20 cellular contexts compared by ENCODE assay signal in genomic region chr9:136898483-136899100, GRCh38. TPM values are rescaled to one million over a fixed set of nuclear protein-coding genes. Genes with fewer than 3 reads are reported as not detected.
DNase-seq lines count a peak whose midpoint lies in the region; ATAC-seq, FAIRE-seq and TF ChIP-seq lines count a peak whose summit lies in the region.
"Had no signal": no experiment of that assay in that cellular context is flagged by ENCODE, and none has a peak within 500 bp of the region (broad histone marks: within the 10 kb centered on the region; RNA-seq: fewer than 3 reads in every experiment).

No MANE protein-coding gene starts in this region.

- DNase-seq in A549 (ENCODE audit: low read depth in 1 of 2, low spot score in 1 of 2) (no peak), Calu3 (no peak), T-helper 17 cell (no peak), memory B cell (ENCODE audit: low spot score in 2 of 2) (no peak), DMS 273 treated with DMSO at 0.1 percent for 48 hours (lab: John Stamatoyannopoulos, UW) (no peak), substantia nigra (lab: John Stamatoyannopoulos, UW) (no peak), NCI-H510A treated with DMSO at 0.1 percent for 48 hours (lab: John Stamatoyannopoulos, UW) (no peak)
- DNase-seq: ACHN; CD4-positive, alpha-beta T cell; GM23248; NCI-H1436 treated with DMSO at 0.1 percent for 48 hours; NCI-H2227 treated with DMSO at 0.1 percent for 48 hours; NCI-H526; NK-92 treated with Interleukin-12 subunit alpha and Interleukin-12 subunit beta, amount 100 ng/mL, for 24 hours; PC-3; SHP77 had no signal

- ATAC-seq in A549 (no peak), T-helper 17 cell (no peak), memory B cell (ENCODE audit: low read depth) (no peak), GM18519 (IDR thresholded peaks at IDR 0.05; ENCODE audit: low FRiP score, unreplicated experiment) (no peak)
- ATAC-seq: PC-3, SK-N-SH treated with all-trans-retinoic acid at 6 μM for 48 hours had no signal

- H3K9me3 Mint-ChIP-seq in Calu3 (ENCODE audit: low read depth, unreplicated experiment) (no peaks in the 10 kb centered on the region), memory B cell (no peaks in the 10 kb centered on the region)
- H3K9me3 Mint-ChIP-seq: CD4-positive, alpha-beta T cell had no signal

- H3K4me1 Mint-ChIP-seq in Calu3 (ENCODE audit: low read depth, unreplicated experiment) (peaks cover 33% of the 10 kb centered on the region), T-helper 17 cell (peaks cover 33% of the 10 kb centered on the region), memory B cell (peaks cover 39% of the 10 kb centered on the region)

- TF ChIP-seq EP300 in A549 (IDR thresholded peaks at IDR 0.05): no peak

- TF ChIP-seq CTCF in A549 (IDR thresholded peaks at IDR 0.05) (no peak), Calu3 (IDR thresholded peaks at IDR 0.05; ENCODE audit: unreplicated experiment) (no peak)

- no peaks in the 10 kb centered on the region for H3K27me3 Mint-ChIP-seq in Calu3 (ENCODE audit: unreplicated experiment)
- H3K27me3 Mint-ChIP-seq in T-helper 17 cell: no peaks in the 10 kb centered on the region
- H3K27me3 Mint-ChIP-seq in memory B cell: no peaks in the 10 kb centered on the region
- H3K27me3 Mint-ChIP-seq: CD4-positive, alpha-beta T cell had no signal

- peaks cover 58% of the 10 kb centered on the region for H3K36me3 Mint-ChIP-seq in Calu3 (ENCODE audit: insufficient read depth, unreplicated experiment)
- no peaks in the 10 kb centered on the region for H3K36me3 Mint-ChIP-seq in T-helper 17 cell (ENCODE audit: low read depth)
- peaks cover 8% of the 10 kb centered on the region for H3K36me3 Mint-ChIP-seq in memory B cell

- intact Hi-C loops in Calu3 (cut with micrococcal nuclease; ENCODE audit: unreplicated experiment): no loop called here

- CTCF ChIA-PET in A549 (lab: Yijun Ruan, JAX) (interaction anchor here (0.6 to 10.7 kb wide), 22 partner anchors 9 to 137 kb away, joined by 3 to 139 read pairs (median 4); partner anchors contain the start of genes AJM1, C8G, FBXW5 and TRAF2), Calu3 (lab: Charles Lee) (no interaction called here)

- no peak overlapping the region for H3K4me3 ChIP-seq in A549
- H3K4me3 ChIP-seq: GM23248 had no signal

- no peak for TF ChIP-seq RAD21 in A549 (conservative IDR thresholded peaks at IDR 0.05 in 1 of 2, IDR thresholded peaks at IDR 0.05 in 1 of 2)

- POLR2A ChIA-PET in A549 (lab: Yijun Ruan, JAX): interaction anchor here (0.8 to 2.7 kb wide), 6 partner anchors 12 to 171 kb away, joined by 3 to 21 read pairs (median 4); partner anchors contain the start of genes EDF1, PHPT1 and TRAF2

- H3K4me3 Mint-ChIP-seq in Calu3 (ENCODE audit: low read depth, unreplicated experiment): no peak overlapping the region
- H3K4me3 Mint-ChIP-seq in T-helper 17 cell: no peak overlapping the region
- H3K4me3 Mint-ChIP-seq in memory B cell: no peak overlapping the region
- H3K4me3 Mint-ChIP-seq: CD4-positive, alpha-beta T cell had no signal

- H3K27ac ChIP-seq in A549 (peak overlapping the region; percentile 96; a peak in 4 of 6 replicates), substantia nigra (ENCODE audit: low read depth, low read length, poor library complexity, severe bottlenecking) (no peak overlapping the region)
- H3K27ac ChIP-seq: GM23248 had no signal

- no TSS peak for BruUV-seq in Calu3 (replicated peaks; lab: Mats Ljungman, UMichigan)

- TF ChIP-seq POLR2A in A549 (IDR thresholded peaks at IDR 0.05; ENCODE audit: low read length): no peak

- H3K4me1 ChIP-seq in A549: peaks cover 74% of the 10 kb centered on the region

- 85% methylated on average over 21 of the region's 21 CpGs for WGBS in A549 (ENCODE audit: missing lambda C conversion rate)

- H3K27ac Mint-ChIP-seq in Calu3 (ENCODE audit: unreplicated experiment): peak overlapping the region; percentile 16
- H3K27ac Mint-ChIP-seq in T-helper 17 cell: peak overlapping the region; percentile 97
- H3K27ac Mint-ChIP-seq in memory B cell: peak overlapping the region; percentile 74

- peak overlapping the region; percentile 10 for H3K4me2 ChIP-seq in A549

- H3K9me3 ChIP-seq in A549 (no peaks in the 10 kb centered on the region), T-helper 17 cell (ENCODE audit: control insufficient read depth, low read length, poor library complexity, severe bottlenecking) (no peaks in the 10 kb centered on the region)

- no peak for FAIRE-seq in A549 (lab: Jason Lieb, UNC)
- FAIRE-seq: GM19239, HTR-8/SVneo had no signal

TF ChIP-seq in A549, 52 proteins besides CTCF, POLR2A, EP300 and RAD21:
- TF ChIP-seq, protein P1, sequence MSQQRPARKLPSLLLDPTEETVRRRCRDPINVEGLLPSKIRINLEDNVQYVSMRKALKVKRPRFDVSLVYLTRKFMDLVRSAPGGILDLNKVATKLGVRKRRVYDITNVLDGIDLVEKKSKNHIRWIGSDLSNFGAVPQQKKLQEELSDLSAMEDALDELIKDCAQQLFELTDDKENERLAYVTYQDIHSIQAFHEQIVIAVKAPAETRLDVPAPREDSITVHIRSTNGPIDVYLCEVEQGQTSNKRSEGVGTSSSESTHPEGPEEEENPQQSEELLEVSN (IDR thresholded peaks at IDR 0.05; ENCODE audit: borderline replicate concordance, low read depth): no peak
- 0 out of 5 replicates have a peak, but pooled peaks of 1 of the 2 experiments have one; percentile 0 for TF ChIP-seq JUN (IDR thresholded peaks at IDR 0.05)

RNA-seq across cellular contexts. Expression of gene TRAF2, which starts 12.3 kb away (rescaled TPM):
- 23.8 and 24.5 TPM in 2 replicates for polyA plus RNA-seq in A549 (2011; rRNA removed)
- polyA plus RNA-seq in A549 (2012; cell fraction: cytosol; rRNA removed): 76.3 and 84.0 TPM in 2 replicates
- polyA plus RNA-seq in A549 (2012; cell fraction: nucleus; rRNA removed): 180 and 185 TPM in 2 replicates
- 36.4 to 49.4 TPM (median 39.5 TPM) in 3 replicates for polyA plus RNA-seq in A549 (2017; fragmentation: RNase III; extraction: RNeasy Plus Mini Kit Qiagen cat#74134 plus additional on column Dnase treatment)
- 32.0 and 36.0 TPM in 2 replicates for polyA minus RNA-seq in A549 (2011; rRNA and poly(A)+ RNA removed)
- total RNA-seq in Calu3 (2022): 47.8 and 50.5 TPM in 2 replicates
- 10 to 100 TPM; 20.8 to 21.4 TPM for total RNA-seq in T-helper 17 cell

RNA-seq across cellular contexts. Expression of gene EDF1, which starts 32.5 kb away (rescaled TPM):
- polyA plus RNA-seq in A549 (2011; rRNA removed): 284 and 464 TPM in 2 replicates
- polyA plus RNA-seq in A549 (2012; cell fraction: cytosol; rRNA removed): 581 and 858 TPM in 2 replicates
- polyA plus RNA-seq in A549 (2012; cell fraction: nucleus; rRNA removed): 426 and 433 TPM in 2 replicates
- polyA plus RNA-seq in A549 (2017; fragmentation: RNase III; extraction: RNeasy Plus Mini Kit Qiagen cat#74134 plus additional on column Dnase treatment): 472 to 560 TPM (median 477 TPM) in 3 replicates
- 105 and 129 TPM in 2 replicates for polyA minus RNA-seq in A549 (2011; rRNA and poly(A)+ RNA removed)
- 233 and 238 TPM in 2 replicates for total RNA-seq in Calu3 (2022)
- 100 to 1,000 TPM; 212 to 224 TPM for total RNA-seq in T-helper 17 cell

RNA-seq across cellular contexts. Expression of gene FBXW5, which starts 45.9 kb away (rescaled TPM):
- polyA plus RNA-seq in A549 (2011; rRNA removed) (37.3 and 37.5 TPM in 2 replicates), A549 (2017; fragmentation: RNase III; extraction: RNeasy Plus Mini Kit Qiagen cat#74134 plus additional on column Dnase treatment) (59.3 to 61.4 TPM (median 59.5 TPM) in 3 replicates)
- polyA plus RNA-seq in A549 (2012; cell fraction: cytosol; rRNA removed): 101 and 139 TPM in 2 replicates
- polyA plus RNA-seq in A549 (2012; cell fraction: nucleus; rRNA removed): 343 and 496 TPM in 2 replicates
- 54.3 and 84.8 TPM in 2 replicates for polyA minus RNA-seq in A549 (2011; rRNA and poly(A)+ RNA removed)
- total RNA-seq in Calu3 (2022) (49.9 and 50.8 TPM in 2 replicates), T-helper 17 cell (10 to 100 TPM; 84.3 to 88.4 TPM)

RNA-seq across cellular contexts. Expression of gene MAMDC4, which starts 46.4 kb away (rescaled TPM):
- 1.3 and 1.5 TPM in 2 replicates for polyA plus RNA-seq in A549 (2011; rRNA removed)
- 4.3 and 6.0 TPM in 2 replicates for polyA plus RNA-seq in A549 (2012; cell fraction: cytosol; rRNA removed)
- polyA plus RNA-seq in A549 (2012; cell fraction: nucleus; rRNA removed): 61.0 and 92.6 TPM in 2 replicates
- 7.3 to 9.1 TPM (median 7.6 TPM) in 3 replicates for polyA plus RNA-seq in A549 (2017; fragmentation: RNase III; extraction: RNeasy Plus Mini Kit Qiagen cat#74134 plus additional on column Dnase treatment)
- polyA minus RNA-seq in A549 (2011; rRNA and poly(A)+ RNA removed): 0.50 and 0.68 TPM in 2 replicates
- total RNA-seq in Calu3 (2022): 3.1 and 3.6 TPM in 2 replicates
- total RNA-seq in T-helper 17 cell: 1 to 10 TPM; 3.4 TPM

RNA-seq across cellular contexts. Expression of gene C8G, which starts 46.5 kb away (rescaled TPM):
- polyA plus RNA-seq in A549 (2011; rRNA removed) (0.41 and 0.45 TPM in 2 replicates), A549 (2017; fragmentation: RNase III; extraction: RNeasy Plus Mini Kit Qiagen cat#74134 plus additional on column Dnase treatment) (1.1 to 1.3 TPM (median 1.1 TPM) in 3 replicates)
- polyA plus RNA-seq in A549 (2012; cell fraction: cytosol; rRNA removed): 1.2 TPM in 2 replicates
- 3.6 and 7.5 TPM in 2 replicates for polyA plus RNA-seq in A549 (2012; cell fraction: nucleus; rRNA removed)
- not detected in 2 replicates for polyA minus RNA-seq in A549 (2011; rRNA and poly(A)+ RNA removed)
- total RNA-seq in Calu3 (2022) (3.9 and 4.0 TPM in 2 replicates), T-helper 17 cell (1 to 10 TPM; 1.4 to 2.7 TPM)
- total RNA-seq: CD4-positive, alpha-beta T cell; GM23248 had no signal

Comparison
In these comparisons a context has a peak if more than half of its experiments do, and no peak if none do; other contexts are left out.
1. H3K27ac Mint-ChIP-seq: peak in every context shown above with its lines; median percentile 97 in T-helper 17 cell; 74 in memory B cell; 16 in Calu3.